Comparison of ENCODE assay signal across 25 cellular contexts in genomic region chr5:138596105-138596987, GRCh38. TPM values are rescaled to one million over a fixed set of nuclear protein-coding genes. Genes with fewer than 3 reads are reported as not detected.
DNase-seq lines count a peak whose midpoint lies in the region; ATAC-seq, FAIRE-seq and TF ChIP-seq lines count a peak whose summit lies in the region.
"Had no signal": no experiment of that assay in that cellular context is flagged by ENCODE, and none has a peak within 500 bp of the region (broad histone marks: within the 10 kb centered on the region; RNA-seq: fewer than 3 reads in every experiment).

No MANE protein-coding gene starts in this region.

- H3K23ac ChIP-seq in H1 (ENCODE audit: insufficient read length): no peak overlapping the region

- H3K18ac ChIP-seq in H1 (ENCODE audit: extremely low read depth, low read length): no peak overlapping the region

- intact Hi-C loops in OCI-LY7 (cut with micrococcal nuclease; ENCODE audit: unreplicated experiment): no loop called here
- intact Hi-C loops in sigmoid colon (cut with DNase I): no loop called here
- intact Hi-C loops in sciatic nerve (cut with DNase I): no loop called here

- no TSS peak for BruUV-seq in OCI-LY7 (replicated peaks; lab: Mats Ljungman, UMichigan)

- no peak overlapping the region for H3K27ac ChIP-seq in HEK293 (ENCODE audit: extremely low read depth, low read depth, low read length)
- no peak overlapping the region for H3K27ac ChIP-seq in OCI-LY7 (ENCODE audit: low read depth, low read length, poor library complexity, severe bottlenecking)
- H3K27ac ChIP-seq in H1 (ENCODE audit: low read depth, low read length): no peak overlapping the region
- H3K27ac ChIP-seq in sigmoid colon: no peak overlapping the region
- no peak overlapping the region for H3K27ac ChIP-seq in small intestine (ENCODE audit: low read depth in 1 of 2, low read length in 1 of 2)
- H3K27ac ChIP-seq: ascending aorta, C4-2B, heart right ventricle, SJCRH30, upper lobe of right lung had no signal

- H3K4me1 ChIP-seq in HEK293 (ENCODE audit: control insufficient read depth, insufficient read depth, low read length): no peaks in the 10 kb centered on the region
- H3K4me1 ChIP-seq in OCI-LY7 (ENCODE audit: insufficient read depth, low read length, poor library complexity, severe bottlenecking): no peaks in the 10 kb centered on the region
- H3K4me1 ChIP-seq in H1 (replicated peaks in 1 of 4; ENCODE audit: control insufficient read depth in 3 of 4, insufficient read depth in 4 of 4, low read length in 3 of 4): no peaks in the 10 kb centered on the region
- H3K4me1 ChIP-seq in sigmoid colon: no peaks in the 10 kb centered on the region
- H3K4me1 ChIP-seq in small intestine (ENCODE audit: control insufficient read depth in 2 of 2, insufficient read depth in 1 of 2, low read depth in 1 of 2, low read length in 1 of 2): no peaks in the 10 kb centered on the region
- H3K4me1 ChIP-seq: ascending aorta, Caco-2, SJCRH30, upper lobe of right lung had no signal

- no peak overlapping the region for H2BK12ac ChIP-seq in H1 (ENCODE audit: low read depth, low read length)

- H3K36me3 Mint-ChIP-seq in naive thymus-derived CD8-positive, alpha-beta T cell: no peaks in the 10 kb centered on the region
- H3K36me3 Mint-ChIP-seq: activated naive CD8-positive, alpha-beta T cell treated with anti-CD3 and anti-CD28 coated beads, Interleukin-2, amount 10 ng/mL, durations not matched to agents 7 days and 5 days; IgD-negative memory B cell; natural killer cell; stimulated activated naive B cell treated with anti-CD40 and anti-IgM and Interleukin-4, amounts not matched to agents 10 μg/mL and 1 μg/mL and 100 μg/mL, for 72 hours had no signal

- no peak overlapping the region for H4K5ac ChIP-seq in H1 (ENCODE audit: insufficient read length, low read depth, low read length)

- TF ChIP-seq POLR2A in H1 (IDR thresholded peaks at IDR 0.05; ENCODE audit: control extremely low read depth in 1 of 2, low read depth in 2 of 2, low read length in 2 of 2) (no peak), sigmoid colon (IDR thresholded peaks at IDR 0.05) (no peak)

- no peak overlapping the region for H2AK5ac ChIP-seq in H1 (ENCODE audit: low read depth, low read length)

- no peak overlapping the region for H2BK20ac ChIP-seq in H1 (ENCODE audit: low read length)

- no peaks in the 10 kb centered on the region for H3K9me3 Mint-ChIP-seq in naive thymus-derived CD8-positive, alpha-beta T cell
- H3K9me3 Mint-ChIP-seq: activated naive CD8-positive, alpha-beta T cell treated with anti-CD3 and anti-CD28 coated beads, Interleukin-2, amount 10 ng/mL, durations not matched to agents 7 days and 5 days; activated T-cell treated with anti-CD3 and anti-CD28 coated beads, Interleukin-2, amount 50 U/mL, for 24 hours; GM23338; IgD-negative memory B cell; natural killer cell; stimulated activated naive B cell treated with anti-CD40 and anti-IgM and Interleukin-4, amounts not matched to agents 10 μg/mL and 1 μg/mL and 100 μg/mL, for 72 hours had no signal

- no peak overlapping the region for H3K56ac ChIP-seq in H1 (replicated peaks; ENCODE audit: insufficient read length, low read depth, low read length)

- POLR2A ChIA-PET in HEK293 (lab: Yijun Ruan, JAX) (no interaction called here), OCI-LY7 (lab: Charles Lee) (no interaction called here), H1 (lab: Charles Lee; ENCODE audit: partially characterized antibody) (interaction anchor here (0.7 to 2.0 kb wide), 4 partner anchors 14 to 53 kb away, joined by 3 to 8 read pairs (median 4); partner anchors contain the start of genes ETF1 and HSPA9)
- POLR2A ChIA-PET in naive thymus-derived CD8-positive, alpha-beta T cell (lab: Charles Lee): no interaction called here

- H3K4me3 Mint-ChIP-seq in naive thymus-derived CD8-positive, alpha-beta T cell: no peak overlapping the region
- H3K4me3 Mint-ChIP-seq: activated naive CD8-positive, alpha-beta T cell treated with anti-CD3 and anti-CD28 coated beads, Interleukin-2, amount 10 ng/mL, durations not matched to agents 7 days and 5 days; activated T-cell treated with anti-CD3 and anti-CD28 coated beads, Interleukin-2, amount 50 U/mL, for 24 hours; GM23338; natural killer cell; stimulated activated naive B cell treated with anti-CD40 and anti-IgM and Interleukin-4, amounts not matched to agents 10 μg/mL and 1 μg/mL and 100 μg/mL, for 72 hours had no signal

- no peak for FAIRE-seq in H1 (lab: Jason Lieb, UNC)
- FAIRE-seq in small intestine (lab: Jason Lieb, UNC): no peak

- H3K36me3 ChIP-seq in HEK293 (ENCODE audit: control insufficient read depth in 2 of 2, insufficient read depth in 1 of 2, low read length in 2 of 2): no peaks in the 10 kb centered on the region
- no peaks in the 10 kb centered on the region for H3K36me3 ChIP-seq in OCI-LY7 (ENCODE audit: insufficient read depth, low read length)
- H3K36me3 ChIP-seq in H1 (ENCODE audit: control insufficient read depth in 2 of 4, insufficient read depth in 4 of 4, low read length in 3 of 4): no peaks in the 10 kb centered on the region
- no peaks in the 10 kb centered on the region for H3K36me3 ChIP-seq in sigmoid colon
- no peaks in the 10 kb centered on the region for H3K36me3 ChIP-seq in small intestine (ENCODE audit: control insufficient read depth in 2 of 2, insufficient read depth in 2 of 2, low read length in 2 of 2)
- H3K36me3 ChIP-seq: ascending aorta, heart right ventricle, SJCRH30, upper lobe of right lung had no signal

- H3K4me1 Mint-ChIP-seq in naive thymus-derived CD8-positive, alpha-beta T cell: peaks cover 0 to 1% (median 0%) of the 10 kb centered on the region in 4 donors
- H3K4me1 Mint-ChIP-seq: activated naive CD8-positive, alpha-beta T cell treated with anti-CD3 and anti-CD28 coated beads, Interleukin-2, amount 10 ng/mL, durations not matched to agents 7 days and 5 days; natural killer cell had no signal

- H2BK5ac ChIP-seq in H1 (ENCODE audit: low read depth, low read length): no peak overlapping the region

- no peaks in the 10 kb centered on the region for H3K79me2 ChIP-seq in OCI-LY7 (ENCODE audit: insufficient read depth, low read depth, low read length)
- no peaks in the 10 kb centered on the region for H3K79me2 ChIP-seq in H1 (ENCODE audit: control insufficient read depth in 1 of 2, insufficient read depth in 2 of 2, low read length in 2 of 2)

- H3K4me2 ChIP-seq in OCI-LY7 (ENCODE audit: low read length): no peak overlapping the region
- no peak overlapping the region for H3K4me2 ChIP-seq in H1 (ENCODE audit: insufficient read depth in 1 of 2, low read depth in 2 of 2, low read length in 2 of 2)
- H3K4me2 ChIP-seq: GM23338 had no signal

- H3K14ac ChIP-seq in H1 (ENCODE audit: insufficient read length): no peak overlapping the region

- H2AFZ ChIP-seq in OCI-LY7 (ENCODE audit: low read length) (no peak overlapping the region), H1 (ENCODE audit: low read length) (no peak overlapping the region)
- H2AFZ ChIP-seq: GM23338 had no signal

- no peaks in the 10 kb centered on the region for H3K9me3 ChIP-seq in HEK293 (ENCODE audit: control insufficient read depth, insufficient read depth, low read depth, low read length)
- H3K9me3 ChIP-seq in OCI-LY7 (ENCODE audit: low read length): no peaks in the 10 kb centered on the region
- no peaks in the 10 kb centered on the region for H3K9me3 ChIP-seq in H1 (ENCODE audit: insufficient read depth in 2 of 2, low read depth in 1 of 2, low read length in 1 of 2)
- no peaks in the 10 kb centered on the region for H3K9me3 ChIP-seq in sigmoid colon
- H3K9me3 ChIP-seq in small intestine (ENCODE audit: control insufficient read depth, low read depth): no peaks in the 10 kb centered on the region
- H3K9me3 ChIP-seq: ascending aorta, Caco-2, heart right ventricle, SJCRH30, upper lobe of right lung had no signal

- H3K27me3 ChIP-seq in H1 (replicated peaks in 1 of 4; ENCODE audit: control insufficient read depth in 3 of 4, extremely low read depth in 1 of 4, insufficient read depth in 3 of 4, low read length in 3 of 4): no peaks in the 10 kb centered on the region
- H3K27me3 ChIP-seq in sigmoid colon: no peaks in the 10 kb centered on the region
- H3K27me3 ChIP-seq in small intestine (ENCODE audit: control insufficient read depth in 2 of 2, insufficient read depth in 2 of 2, low read length in 2 of 2): no peaks in the 10 kb centered on the region
- H3K27me3 ChIP-seq: ascending aorta, heart right ventricle, SJCRH30, upper lobe of right lung had no signal

- no peaks in the 10 kb centered on the region for H4K20me1 ChIP-seq in OCI-LY7 (ENCODE audit: insufficient read depth, low read length)
- H4K20me1 ChIP-seq in H1 (replicated peaks in 1 of 2; ENCODE audit: control insufficient read depth in 1 of 2, insufficient read depth in 2 of 2, low read length in 2 of 2): no peaks in the 10 kb centered on the region

- 83% methylated on average over 6 of the region's 6 CpGs; no CpG with 5 or more reads in 1 of the 2 experiments for WGBS in H1 (ENCODE audit: extremely low coverage in 1 of 2, insufficient coverage in 1 of 2, insufficient read length in 1 of 2, insufficient replicate concordance in 2 of 2, low coverage in 1 of 2, low lambda C conversion rate in 2 of 2, missing lambda C conversion rate in 1 of 2), 2 experiments
- WGBS in sigmoid colon, 2 donors: 82 to 90% methylated on average over 6 of the region's 6 CpGs
- 85 to 95% (median 89%) methylated on average over 6 of the region's 6 CpGs for WGBS in small intestine, 3 donors

- H3K9me2 ChIP-seq in OCI-LY7 (ENCODE audit: insufficient read depth, low read length): no peaks in the 10 kb centered on the region

- no peaks in the 10 kb centered on the region for H3K79me1 ChIP-seq in H1 (ENCODE audit: low read depth, low read length)

- TF ChIP-seq CTCF in HEK293 (tag by site-specific recombination; IDR thresholded peaks at IDR 0.05): no peak
- no peak for TF ChIP-seq CTCF in OCI-LY7 (conservative IDR thresholded peaks at IDR 0.05; ENCODE audit: low read length)
- no peak for TF ChIP-seq CTCF in H1 (IDR thresholded peaks at IDR 0.05; ENCODE audit: control extremely low read depth in 1 of 3, insufficient read depth in 1 of 3, low read depth in 1 of 3, low read length in 3 of 3)
- TF ChIP-seq CTCF in sigmoid colon (IDR thresholded peaks at IDR 0.05): no peak

- CTCF ChIA-PET in HEK293 (lab: Yijun Ruan, JAX): interaction anchor here (0.5 to 4.0 kb wide), 5 partner anchors 10 to 924 kb away, joined by 3 to 22 read pairs (median 3); no protein-coding TSS in a partner anchor
- CTCF ChIA-PET in OCI-LY7 (lab: Charles Lee; ENCODE audit: unreplicated experiment): no interaction called here
- CTCF ChIA-PET in H1 (lab: Charles Lee; ENCODE audit: partially characterized antibody): interaction anchor here (0.6 to 5.6 kb wide), 16 partner anchors 9 to 603 kb away, joined by 3 to 60 read pairs (median 6); partner anchors contain the start of gene HSPA9

- H2BK120ac ChIP-seq in H1 (replicated peaks; ENCODE audit: low read depth, low read length): no peak overlapping the region

- peaks cover 14 to 84% (median 61%) of the 10 kb centered on the region in 5 donors for H3K27me3 Mint-ChIP-seq in naive thymus-derived CD8-positive, alpha-beta T cell

- H3K4ac ChIP-seq in H1 (replicated peaks; ENCODE audit: insufficient read length, low read depth, low read length): no peak overlapping the region

- DNase-seq in OCI-LY7 (ENCODE audit: low spot score) (peak; percentile 26), H1 (ENCODE audit: low read depth in 1 of 2, low spot score in 2 of 2) (no peak), sigmoid colon (peak; percentile 22), sciatic nerve (ENCODE audit: low spot score) (no peak), small intestine (no peak)
- no peak for DNase-seq in naive thymus-derived CD8-positive, alpha-beta T cell
- DNase-seq: activated CD4-positive, alpha-beta T cell treated with anti-CD3 and anti-CD28 coated beads, Interleukin-2, amount 50 U/mL, for 1 hour; activated CD4-positive, CD25-positive, alpha-beta regulatory T cell; activated gamma-delta T cell; activated naive CD8-positive, alpha-beta T cell treated with anti-CD3 and anti-CD28 coated beads, Interleukin-2, amount 10 ng/mL, durations not matched to agents 7 days and 5 days; activated T-cell treated with anti-CD3 and anti-CD28 coated beads, Interleukin-2, amount 50 U/mL, for 24 hours; heart right ventricle; natural killer cell; NCI-H1105 treated with DMSO at 0.1 percent for 48 hours; NCI-H1930; NCI-H2227 treated with DMSO at 0.1 percent for 48 hours; SJCRH30; stimulated activated naive B cell treated with anti-CD40 and anti-IgM and Interleukin-4, amounts not matched to agents 10 μg/mL and 1 μg/mL and 100 μg/mL, for 72 hours; upper lobe of right lung had no signal

- H4K8ac ChIP-seq in H1 (ENCODE audit: extremely low read depth, insufficient read depth, low read length): peak overlapping the region; percentile 26; the same call in 1 of the 2 replicates

- no peak for ATAC-seq in naive thymus-derived CD8-positive, alpha-beta T cell
- no peak for ATAC-seq in sciatic nerve
- ATAC-seq: natural killer cell, upper lobe of right lung had no signal

- no peak for TF ChIP-seq RAD21 in H1 (IDR thresholded peaks at IDR 0.05 in 1 of 2, conservative IDR thresholded peaks at IDR 0.05 in 1 of 2; ENCODE audit: low read depth in 2 of 2, low read length in 2 of 2)

- no peak overlapping the region for H4K91ac ChIP-seq in H1 (replicated peaks; ENCODE audit: insufficient read length, low read length)

- H2BK15ac ChIP-seq in H1 (ENCODE audit: low read length): no peak overlapping the region

- no peak overlapping the region for H3K27ac Mint-ChIP-seq in naive thymus-derived CD8-positive, alpha-beta T cell
- H3K27ac Mint-ChIP-seq: activated naive CD8-positive, alpha-beta T cell treated with anti-CD3 and anti-CD28 coated beads, Interleukin-2, amount 10 ng/mL, durations not matched to agents 7 days and 5 days; activated T-cell treated with anti-CD3 and anti-CD28 coated beads, Interleukin-2, amount 50 U/mL, for 24 hours; GM23338; IgD-negative memory B cell; natural killer cell; stimulated activated naive B cell treated with anti-CD40 and anti-IgM and Interleukin-4, amounts not matched to agents 10 μg/mL and 1 μg/mL and 100 μg/mL, for 72 hours had no signal

- TF ChIP-seq EP300 in H1 (IDR thresholded peaks at IDR 0.05; ENCODE audit: borderline replicate concordance in 1 of 2, low read depth in 2 of 2, low read length in 2 of 2): no peak
- TF ChIP-seq EP300 in sigmoid colon (IDR thresholded peaks at IDR 0.05): no peak

- no peaks in the 10 kb centered on the region for H3K23me2 ChIP-seq in H1 (ENCODE audit: low read depth, low read length)

- H3K4me3 ChIP-seq in HEK293 (ENCODE audit: low read depth, low read length) (no peak overlapping the region), OCI-LY7 (ENCODE audit: low read depth, low read length, poor library complexity, severe bottlenecking) (no peak overlapping the region), H1 (ENCODE audit: extremely low read depth in 1 of 4, insufficient read depth in 2 of 4, low read depth in 3 of 4, low read length in 4 of 4) (no peak overlapping the region), sigmoid colon (no peak overlapping the region), small intestine (ENCODE audit: low read depth in 1 of 2, low read length in 2 of 2) (no peak overlapping the region)
- H3K4me3 ChIP-seq: ascending aorta, GM23338, heart right ventricle, SJCRH30, upper lobe of right lung had no signal

- H3K9ac ChIP-seq in H1 (replicated peaks in 1 of 4; ENCODE audit: extremely low read depth in 1 of 4, low read depth in 3 of 4, low read length in 3 of 4): no peak overlapping the region

RNA-seq across cellular contexts. Expression of gene HSPA9, which starts 21.1 kb away (rescaled TPM):
- 290 and 326 TPM in 2 replicates for total RNA-seq in OCI-LY7 (2014; rRNA removed; shearing (Covaris generic))
- total RNA-seq in OCI-LY7 (2022) (314 and 362 TPM in 2 replicates), sigmoid colon (100 to 1,000 TPM; 148 to 244 (median 192) TPM), sciatic nerve (152 TPM)
- 395 and 396 TPM in 2 replicates for total RNA-seq in H1 (2021; fragmentation: NEBNext Ultra II Directional; extraction: Animal tissue kit (Norgen Biotek cat#: 25700))
- polyA plus RNA-seq in H1 (2011; rRNA removed) (175 and 191 TPM in 2 replicates), sigmoid colon (100 to 1,000 TPM in 2 of 3 donors, 10 to 100 TPM in 1; 75.1 to 136 (median 101) TPM), small intestine (100 to 1,000 TPM in 1 of 3 donors, 10 to 100 TPM in 2; 93.7 to 169 (median 95.4) TPM)
- 234 TPM for polyA plus RNA-seq in H1 (2011; cell fraction: cytosol; rRNA removed)
- polyA plus RNA-seq in H1 (2011; cell fraction: nucleus; rRNA removed): 241 TPM
- 278 to 534 TPM (median 326 TPM) in 4 replicates for polyA plus RNA-seq in H1 (2012, experiment 1 of 2)
- 43.2 TPM for polyA plus RNA-seq in H1 (2012, experiment 2 of 2)
- polyA plus RNA-seq in H1 (2013, experiment 1 of 2): 237 TPM
- polyA plus RNA-seq in H1 (2013, experiment 2 of 2): 226 TPM
- polyA minus RNA-seq in H1 (2011; rRNA and poly(A)+ RNA removed): 421 and 480 TPM in 2 replicates
- polyA minus RNA-seq in H1 (2011; cell fraction: cytosol; rRNA and poly(A)+ RNA removed): 298 TPM
- 278 TPM for polyA minus RNA-seq in H1 (2011; cell fraction: nucleus; rRNA and poly(A)+ RNA removed)
- 100 to 1,000 TPM; 184 to 195 TPM for total RNA-seq in naive thymus-derived CD8-positive, alpha-beta T cell
- polyA plus RNA-seq in naive thymus-derived CD8-positive, alpha-beta T cell: 100 to 1,000 TPM; 130 to 164 (median 140) TPM

RNA-seq across cellular contexts. Expression of gene ETF1, which starts 53.3 kb away (rescaled TPM):
- 66.7 and 76.0 TPM in 2 replicates for total RNA-seq in OCI-LY7 (2014; rRNA removed; shearing (Covaris generic))
- total RNA-seq in OCI-LY7 (2022) (116 and 123 TPM in 2 replicates), sigmoid colon (100 to 1,000 TPM in 2 of 4 donors, 10 to 100 TPM in 2; 67.0 to 117 (median 106) TPM), sciatic nerve (74.2 TPM)
- 168 TPM in 2 replicates for total RNA-seq in H1 (2021; fragmentation: NEBNext Ultra II Directional; extraction: Animal tissue kit (Norgen Biotek cat#: 25700))
- polyA plus RNA-seq in H1 (2011; rRNA removed) (31.1 and 50.5 TPM in 2 replicates), sigmoid colon (10 to 100 TPM; 49.9 to 62.0 (median 58.4) TPM), small intestine (10 to 100 TPM; 40.7 to 56.2 (median 50.0) TPM)
- 60.6 TPM for polyA plus RNA-seq in H1 (2011; cell fraction: cytosol; rRNA removed)
- polyA plus RNA-seq in H1 (2011; cell fraction: nucleus; rRNA removed): 23.6 TPM
- 76.5 to 111 TPM (median 97.0 TPM) in 4 replicates for polyA plus RNA-seq in H1 (2012, experiment 1 of 2)
- 11.2 TPM for polyA plus RNA-seq in H1 (2012, experiment 2 of 2)
- polyA plus RNA-seq in H1 (2013, experiment 1 of 2): 98.4 TPM
- polyA plus RNA-seq in H1 (2013, experiment 2 of 2): 95.8 TPM
- 109 and 158 TPM in 2 replicates for polyA minus RNA-seq in H1 (2011; rRNA and poly(A)+ RNA removed)
- polyA minus RNA-seq in H1 (2011; cell fraction: cytosol; rRNA and poly(A)+ RNA removed): 76.5 TPM
- polyA minus RNA-seq in H1 (2011; cell fraction: nucleus; rRNA and poly(A)+ RNA removed): 53.9 TPM
- total RNA-seq in naive thymus-derived CD8-positive, alpha-beta T cell: 10 to 100 TPM; 43.4 to 49.0 TPM
- 10 to 100 TPM; 21.5 to 27.5 (median 24.1) TPM for polyA plus RNA-seq in naive thymus-derived CD8-positive, alpha-beta T cell

Comparison
In these comparisons a context has a peak if more than half of its experiments do, and no peak if none do; other contexts are left out.
1. DNase-seq: peak in OCI-LY7 (single experiment) and sigmoid colon (single experiment); none in H1 (0 of 2), naive thymus-derived CD8-positive, alpha-beta T cell (0 of 10), sciatic nerve (single experiment) and small intestine (single experiment).